ENCODE assay signal across 8 cellular contexts in the genomic region with DNA sequence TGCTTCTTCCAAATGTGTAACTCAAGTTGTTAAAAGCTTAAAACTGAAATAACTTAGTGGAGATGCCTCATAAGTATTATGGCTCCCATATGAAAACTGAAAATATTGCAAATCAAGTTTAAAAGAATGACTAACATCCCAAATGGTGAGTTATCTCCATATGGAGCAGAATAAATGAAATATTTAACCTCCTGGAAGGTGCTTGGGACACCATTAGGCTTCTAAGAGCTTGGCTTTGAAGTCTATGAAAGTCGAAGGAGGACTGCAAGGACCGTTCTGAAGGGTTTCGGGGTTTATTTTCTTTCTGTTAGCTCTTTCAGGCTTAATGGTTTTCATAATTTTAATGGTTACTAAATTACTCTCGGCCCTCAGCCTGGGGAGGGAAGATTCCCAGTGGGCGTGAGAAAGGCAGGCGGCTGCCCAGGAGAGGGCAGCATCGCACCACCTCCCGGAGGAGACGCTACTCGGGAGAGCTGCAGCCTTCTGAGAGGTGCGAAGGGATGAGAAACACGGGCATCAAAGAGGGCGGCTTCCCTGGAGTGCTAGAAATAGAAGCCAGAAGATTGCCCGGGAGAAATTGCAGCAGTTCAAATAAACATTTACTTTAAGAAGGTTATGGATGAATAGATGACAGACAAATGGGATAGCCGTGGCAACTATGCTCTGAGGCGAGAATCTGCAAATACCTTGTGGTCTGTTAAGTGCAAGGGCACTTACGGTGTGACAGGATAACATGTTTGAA. TPM values are rescaled to one million over a fixed set of nuclear protein-coding genes. Genes with fewer than 3 reads are reported as not detected.
DNase-seq lines count a peak whose midpoint lies in the region; ATAC-seq, FAIRE-seq and TF ChIP-seq lines count a peak whose summit lies in the region.

No MANE protein-coding gene starts in this region.

- FAIRE-seq in pancreas (lab: Jason Lieb, UNC) = no peak

- H3K27me3 ChIP-seq in DND-41 (ENCODE audit: insufficient read depth, low read length, poor library complexity) (no peaks in the 10 kb centered on the region), SJSA1 (replicated peaks) (no peaks in the 10 kb centered on the region; the same call in 1 of the 2 replicates), pancreas (no peaks in the 10 kb centered on the region), transverse colon (peaks cover 26% of the 10 kb centered on the region)

- H2AFZ ChIP-seq in DND-41 (ENCODE audit: low read depth, low read length) = peak overlapping the region; percentile 67

- no peak for TF ChIP-seq POLR2A in transverse colon (IDR thresholded peaks at IDR 0.05)

- H3K4me1 ChIP-seq in DND-41 (ENCODE audit: insufficient read depth, low read length) (peaks cover 9% of the 10 kb centered on the region), SJSA1 (replicated peaks) (peaks cover 6% of the 10 kb centered on the region; the same call in 1 of the 2 replicates), pancreas (no peaks in the 10 kb centered on the region), transverse colon (peaks cover 0 to 7% (median 3%) of the 10 kb centered on the region in 4 donors)

- H3K36me3 ChIP-seq in DND-41 (ENCODE audit: insufficient read depth, low read length) (no peaks in the 10 kb centered on the region), SJSA1 (no peaks in the 10 kb centered on the region), pancreas (no peaks in the 10 kb centered on the region), transverse colon (no peaks in the 10 kb centered on the region)

- in situ Hi-C loops in transverse colon (cut with MboI; ENCODE audit: low pct_ligation_motif_present in 1 of 4, low pct_unique_long_range_greater_than_20kb in 1 of 4, low sequenced_read_pairs in 3 of 4) = loop anchor here in 3 of 4 donors (10.0 to 25.0 kb wide), 2 partner anchors 708 to 711 kb away; no protein-coding TSS in a partner anchor

- no peak overlapping the region for H3K27ac ChIP-seq in DND-41 (ENCODE audit: low read length)
- no peak overlapping the region for H3K27ac ChIP-seq in SJSA1
- H3K27ac ChIP-seq in pancreas = no peak overlapping the region
- H3K27ac ChIP-seq in transverse colon = no peak overlapping the region

- intact Hi-C loops in pancreas (cut with DNase I) (loop anchor here in 1 of 3 donors (10.0 kb wide), 1 partner anchor 711 kb away; no protein-coding TSS in a partner anchor), transverse colon (cut with DNase I; ENCODE audit: low total_unique reads) (loop anchor here (10.0 kb wide), 1 partner anchor 721 kb away; no protein-coding TSS in a partner anchor)

- no peak overlapping the region for H3K4me3 ChIP-seq in DND-41 (ENCODE audit: low read depth in 1 of 2, low read length in 2 of 2)
- no peak overlapping the region for H3K4me3 ChIP-seq in SJSA1
- H3K4me3 ChIP-seq in pancreas = no peak overlapping the region
- H3K4me3 ChIP-seq in transverse colon = no peak overlapping the region

- DNase-seq in DND-41 (peak; percentile 78), Kasumi-1 (lab: John Stamatoyannopoulos, UW) (peak; percentile 81 to 89), SJSA1 (ENCODE audit: low read depth in 1 of 2, low spot score in 2 of 2) (peak; percentile 73 to 77), germinal center (ENCODE audit: low spot score) (peak; percentile 77), pancreas (peak; percentile 47 to 87 (median 72)), transverse colon (peak; percentile 76)
- DNase-seq in activated naive CD4-positive, alpha-beta T cell (lab: John Stamatoyannopoulos, UW) = peak; percentile 6 to 63 (median 22)

- H3K9me3 ChIP-seq in DND-41 (ENCODE audit: insufficient read depth, low read length, severe bottlenecking) (no peaks in the 10 kb centered on the region), SJSA1 (replicated peaks) (no peaks in the 10 kb centered on the region), pancreas (no peaks in the 10 kb centered on the region), transverse colon (no peaks in the 10 kb centered on the region)

- TF ChIP-seq CTCF in DND-41 (IDR thresholded peaks at IDR 0.05; ENCODE audit: borderline replicate concordance, extremely low read depth, low read length, poor library complexity, severe bottlenecking) (peak; percentile 99), pancreas (IDR thresholded peaks at IDR 0.05) (peak; percentile 42 to 87 (median 84)), transverse colon (IDR thresholded peaks at IDR 0.05) (peak; percentile 77 to 88 (median 87))

- H3K4me2 ChIP-seq in DND-41 (ENCODE audit: insufficient read depth, low read length) = peak overlapping the region; percentile 48

- no peak for TF ChIP-seq EP300 in transverse colon (IDR thresholded peaks at IDR 0.05; ENCODE audit: low read depth)

- ATAC-seq in DND-41 (ENCODE audit: insufficient read depth, low read depth) (peak; percentile 100), GM21576 (IDR thresholded peaks at IDR 0.05; ENCODE audit: unreplicated experiment) (peak; percentile 96), pancreas (peak; percentile 99 to 100 (median 100))

- no peaks in the 10 kb centered on the region for H4K20me1 ChIP-seq in DND-41 (ENCODE audit: insufficient read depth, low read length)

- no peaks in the 10 kb centered on the region for H3K79me2 ChIP-seq in DND-41 (ENCODE audit: insufficient read depth, low read length)

- H3K9ac ChIP-seq in DND-41 (ENCODE audit: low read depth, low read length) = peak overlapping the region; percentile 28; the same call in 1 of the 2 replicates

- 9 to 10% methylated on average over 17 of the region's 17 CpGs for WGBS in pancreas, 2 donors
- 2 to 6% methylated on average over 11 to 17 of the region's 17 CpGs for WGBS in transverse colon (ENCODE audit: low coverage in 1 of 2), 2 donors

RNA-seq across cellular contexts. Expression of a gene that starts 43.1 kb away (rescaled TPM):
- total RNA-seq in SJSA1 (2014; rRNA removed; shearing (Covaris generic)) = 0.08 TPM in 1 of 2 replicates, not detected in the other
- total RNA-seq in pancreas (not detected), transverse colon (not detected)
- polyA plus RNA-seq in pancreas = not detected

RNA-seq across cellular contexts. Expression of a gene that starts 47.9 kb away (rescaled TPM):
- total RNA-seq in SJSA1 (2014; rRNA removed; shearing (Covaris generic)) = 56.5 and 58.9 TPM in 2 replicates
- total RNA-seq in pancreas (10 to 100 TPM; 18.3 to 25.5 (median 23.5) TPM), transverse colon (10 to 100 TPM; 38.4 to 63.5 (median 53.8) TPM)
- 10 to 100 TPM; 10.3 to 18.1 TPM for polyA plus RNA-seq in pancreas

Comparison
In these comparisons a context has a peak if more than half of its experiments do, and no peak if none do; other contexts are left out.
1. DNase-seq: peak in every context shown above with its lines; median percentile 85 in Kasumi-1; 78 in DND-41; 77 in germinal center; 76 in transverse colon; 75 in SJSA1; 72 in pancreas; 22 in activated naive CD4-positive, alpha-beta T cell.